15 cellular contexts compared by ENCODE assay signal in the genomic region with DNA sequence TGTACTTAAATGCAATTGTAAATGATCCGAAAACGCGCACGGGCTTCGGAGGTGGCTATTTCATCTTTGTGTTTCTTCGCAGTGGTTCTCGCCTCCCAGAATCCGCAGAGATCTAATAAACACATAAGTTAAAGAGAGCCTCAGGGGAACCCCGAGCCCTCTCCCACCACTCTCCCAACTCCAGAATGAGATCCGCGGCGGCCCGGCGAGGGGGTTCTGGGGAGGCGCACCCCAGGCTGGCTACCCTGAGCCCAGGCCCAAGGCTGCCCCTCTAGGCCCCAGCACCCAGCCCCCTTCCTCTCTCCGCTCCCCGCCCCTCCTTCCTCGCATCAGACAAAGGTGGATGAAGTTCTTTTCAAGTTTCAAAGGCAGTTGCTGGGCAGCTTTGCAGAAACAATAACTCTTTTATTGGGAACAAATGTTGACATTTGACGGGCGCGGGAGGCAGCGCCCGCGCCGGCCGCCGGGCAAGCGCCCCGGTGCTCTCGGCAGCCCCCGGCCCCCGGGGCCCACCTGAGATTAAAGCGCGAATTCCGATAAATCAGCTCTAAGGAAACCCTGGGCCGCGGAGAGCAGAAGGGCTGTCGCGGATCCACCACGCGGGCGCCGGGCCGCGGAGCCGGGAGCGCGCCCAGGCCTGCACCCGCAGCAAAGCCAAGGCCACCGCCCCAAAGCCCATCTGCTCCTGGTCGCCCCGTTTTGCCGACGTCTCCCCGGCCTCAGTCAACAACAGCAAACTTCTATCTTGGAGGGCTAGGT. TPM values are rescaled to one million over a fixed set of nuclear protein-coding genes. Genes with fewer than 3 reads are reported as not detected.
DNase-seq lines count a peak whose midpoint lies in the region; ATAC-seq and TF ChIP-seq lines count a peak whose summit lies in the region.
"Had no signal": no experiment of that assay in that cellular context is flagged by ENCODE, and none has a peak within 500 bp of the region (broad histone marks: within the 10 kb centered on the region; RNA-seq: fewer than 3 reads in every experiment).

No MANE protein-coding gene starts in this region.

- POLR2A ChIA-PET in Caco-2 (lab: Charles Lee), result no interaction called here

- intact Hi-C loops in Caco-2 (cut with micrococcal nuclease; ENCODE audit: unreplicated experiment), result no loop called here

- no peaks in the 10 kb centered on the region for H3K27me3 ChIP-seq in Caco-2 (replicated peaks; ENCODE audit: control insufficient read depth, insufficient read depth, low read length)
- H3K27me3 ChIP-seq in hepatocyte, result peaks cover 59% of the 10 kb centered on the region
- no peaks in the 10 kb centered on the region for H3K27me3 ChIP-seq in osteoblast (ENCODE audit: insufficient read depth, low read length)

- peaks cover 22% of the 10 kb centered on the region for H3K4me1 Mint-ChIP-seq in Caco-2 (ENCODE audit: low read depth, unreplicated experiment)
- H3K4me1 Mint-ChIP-seq: activated naive CD4-positive, alpha-beta T cell treated with anti-CD3 and anti-CD28 coated beads, Interleukin-2, amount 10 ng/mL, durations not matched to agents 7 days and 5 days had no signal

- no TSS peak for BruUV-seq in Caco-2 (replicated peaks; lab: Mats Ljungman, UMichigan)

- H3K4me1 ChIP-seq in Caco-2 (peaks cover 21% of the 10 kb centered on the region), hepatocyte (ENCODE audit: insufficient read depth) (peaks cover 29% of the 10 kb centered on the region), osteoblast (ENCODE audit: insufficient read depth, low read length) (peaks cover 3% of the 10 kb centered on the region)
- H3K4me1 ChIP-seq: parathyroid adenoma had no signal

- H3K9me3 Mint-ChIP-seq in Caco-2 (ENCODE audit: unreplicated experiment), result no peaks in the 10 kb centered on the region
- H3K9me3 Mint-ChIP-seq: activated naive CD4-positive, alpha-beta T cell treated with anti-CD3 and anti-CD28 coated beads, Interleukin-2, amount 10 ng/mL, durations not matched to agents 7 days and 5 days had no signal

- H3K79me2 ChIP-seq in hepatocyte (peaks cover 9% of the 10 kb centered on the region), osteoblast (ENCODE audit: insufficient read depth, low read length) (peaks cover 12% of the 10 kb centered on the region)
- H3K79me2 ChIP-seq: parathyroid adenoma had no signal

- H2AFZ ChIP-seq in hepatocyte (no peak overlapping the region), osteoblast (ENCODE audit: low read length) (no peak overlapping the region)
- H2AFZ ChIP-seq: parathyroid adenoma had no signal

- 19% methylated on average over 54 of the region's 55 CpGs for WGBS in hepatocyte (ENCODE audit: low lambda C conversion rate, missing lambda C conversion rate)

- H3K4me3 ChIP-seq in Caco-2 (ENCODE audit: low read depth, low read length) (no peak overlapping the region), hepatocyte (no peak overlapping the region), osteoblast (ENCODE audit: insufficient read depth, low read length) (no peak overlapping the region)

- peak overlapping the region; percentile 79 for H3K27ac ChIP-seq in VCaP
- H3K27ac ChIP-seq in hepatocyte, result peak overlapping the region; percentile 42
- no peak overlapping the region for H3K27ac ChIP-seq in osteoblast (ENCODE audit: low read depth, low read length)
- H3K27ac ChIP-seq: brain microvascular endothelial cell, parathyroid adenoma had no signal

- H3K9me3 ChIP-seq in Caco-2 (no peaks in the 10 kb centered on the region), hepatocyte (ENCODE audit: low read depth) (no peaks in the 10 kb centered on the region), osteoblast (ENCODE audit: low read depth, low read length) (no peaks in the 10 kb centered on the region)

- H3K4me2 ChIP-seq in hepatocyte (peak overlapping the region; percentile 72), osteoblast (ENCODE audit: insufficient read depth, low read length) (no peak overlapping the region)

- DNase-seq in Caco-2, result no peak
- DNase-seq in hepatocyte (ENCODE audit: low spot score), result peak; percentile 37
- DNase-seq in osteoblast (ENCODE audit: insufficient read length, low spot score, missing footprints), result peak; percentile 77
- no peak for DNase-seq in activated naive CD4-positive, alpha-beta T cell treated with Interleukin-2 at 50 U/mL for 16 hours
- no peak for DNase-seq in hippocampal formation (lab: John Stamatoyannopoulos, UW)
- DNase-seq: ACHN; activated naive CD4-positive, alpha-beta T cell treated with anti-CD3 and anti-CD28 coated beads, Interleukin-2, amount 10 ng/mL, durations not matched to agents 7 days and 5 days; brain microvascular endothelial cell; NCI-H69 had no signal

- TF ChIP-seq CTCF in Caco-2 (IDR thresholded peaks at IDR 0.05; ENCODE audit: insufficient read depth in 1 of 2, low read depth in 1 of 2, low read length in 1 of 2, severe bottlenecking in 1 of 2, unreplicated experiment in 1 of 2) (no peak), VCaP (conservative IDR thresholded peaks at IDR 0.05) (no peak), hepatocyte (IDR thresholded peaks at IDR 0.05; ENCODE audit: poor library complexity) (no peak), osteoblast (IDR thresholded peaks at IDR 0.05; ENCODE audit: extremely low read depth, low read depth, low read length) (no peak)

- peaks cover 3% of the 10 kb centered on the region; the same call in 1 of the 2 replicates for H3K36me3 ChIP-seq in Caco-2 (ENCODE audit: control insufficient read depth, insufficient read depth, low read length)
- no peaks in the 10 kb centered on the region for H3K36me3 ChIP-seq in hepatocyte (replicated peaks; ENCODE audit: insufficient read depth, low read depth)
- H3K36me3 ChIP-seq in osteoblast (ENCODE audit: insufficient read depth, low read length), result no peaks in the 10 kb centered on the region
- H3K36me3 ChIP-seq: brain microvascular endothelial cell had no signal

- H3K9me2 ChIP-seq in hepatocyte (replicated peaks; ENCODE audit: insufficient read depth), result no peaks in the 10 kb centered on the region

- H3K27me3 Mint-ChIP-seq in Caco-2 (ENCODE audit: insufficient read depth, unreplicated experiment), result no peaks in the 10 kb centered on the region

- peak overlapping the region; percentile 66 for H3K27ac Mint-ChIP-seq in Caco-2 (ENCODE audit: unreplicated experiment)
- H3K27ac Mint-ChIP-seq: activated naive CD4-positive, alpha-beta T cell treated with anti-CD3 and anti-CD28 coated beads, Interleukin-2, amount 10 ng/mL, durations not matched to agents 7 days and 5 days had no signal

- CTCF ChIA-PET in Caco-2 (lab: Charles Lee), result no interaction called here

- peak overlapping the region; percentile 37 for H3K4me3 Mint-ChIP-seq in Caco-2 (ENCODE audit: unreplicated experiment)
- H3K4me3 Mint-ChIP-seq: activated naive CD4-positive, alpha-beta T cell treated with anti-CD3 and anti-CD28 coated beads, Interleukin-2, amount 10 ng/mL, durations not matched to agents 7 days and 5 days had no signal

- ATAC-seq in HG03045 (IDR thresholded peaks at IDR 0.05; ENCODE audit: unreplicated experiment), result no peak
- no peak for ATAC-seq in HG03571 (IDR thresholded peaks at IDR 0.05; ENCODE audit: unreplicated experiment)
- ATAC-seq: Panc1 had no signal

- H4K20me1 ChIP-seq in hepatocyte (ENCODE audit: insufficient read depth, poor library complexity, severe bottlenecking) (no peaks in the 10 kb centered on the region), osteoblast (ENCODE audit: insufficient read depth, low read length) (peaks cover 8% of the 10 kb centered on the region)

- H3K36me3 Mint-ChIP-seq in Caco-2 (ENCODE audit: insufficient read depth, unreplicated experiment), result peaks cover 70% of the 10 kb centered on the region
- H3K36me3 Mint-ChIP-seq: activated naive CD4-positive, alpha-beta T cell treated with anti-CD3 and anti-CD28 coated beads, Interleukin-2, amount 10 ng/mL, durations not matched to agents 7 days and 5 days had no signal

RNA-seq across cellular contexts. Expression of a gene that starts 8.4 kb away (rescaled TPM):
- total RNA-seq in Caco-2 (2022) (43.6 and 44.1 TPM in 2 replicates), hepatocyte (6.0 and 7.5 TPM in 2 replicates), osteoblast (5.3 and 7.2 TPM in 2 replicates)
- polyA plus RNA-seq in hepatocyte, result 7.8 and 8.1 TPM in 2 replicates
- total RNA-seq: mononuclear cell had no signal

Comparison
In these comparisons a context has a peak if more than half of its experiments do, and no peak if none do; other contexts are left out.
1. DNase-seq: peak in hepatocyte (single experiment) and osteoblast (single experiment); none in Caco-2 (0 of 2), activated naive CD4-positive, alpha-beta T cell treated with Interleukin-2 at 50 U/mL for 16 hours (single experiment) and hippocampal formation (0 of 2).